In the genomic region with DNA sequence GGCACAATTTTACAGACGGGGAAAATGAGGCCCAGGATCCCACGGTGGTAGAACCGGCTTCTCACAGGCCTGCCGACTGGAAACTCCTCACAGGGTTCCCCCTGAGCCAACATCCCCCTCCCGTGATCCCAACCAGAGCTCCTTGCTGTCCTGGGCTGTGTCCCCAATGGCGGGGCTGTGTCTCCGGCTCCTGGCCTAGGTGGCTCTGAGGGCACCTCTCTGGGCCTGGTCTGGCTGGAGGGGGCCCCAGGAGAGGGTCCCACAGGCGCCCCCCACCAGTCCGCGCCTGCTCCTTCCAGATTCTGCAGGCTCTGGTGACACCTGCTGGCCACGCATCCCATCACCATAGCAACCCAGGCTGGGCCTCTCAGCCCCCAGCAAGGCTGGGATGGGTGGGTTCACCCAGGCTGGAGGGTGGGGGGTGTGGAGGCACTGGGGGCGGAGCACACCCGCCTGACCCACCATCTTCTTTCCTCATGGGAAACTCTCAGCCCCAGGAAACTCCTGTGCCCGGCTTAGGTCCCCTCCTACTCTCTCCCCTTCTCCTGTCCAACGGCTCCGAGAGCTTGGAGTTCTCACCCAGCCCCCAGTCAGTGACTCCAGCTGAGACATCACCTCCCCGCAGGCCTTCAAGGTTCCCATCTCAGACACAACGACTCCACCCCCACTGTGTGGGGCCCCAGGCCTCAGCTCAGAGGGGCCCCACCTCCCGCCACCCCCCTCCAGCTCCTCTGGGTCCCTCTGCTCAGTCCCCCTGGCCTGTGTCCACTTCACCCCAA, we compare ENCODE assay signal across 8 cellular contexts. TPM values are rescaled to one million over a fixed set of nuclear protein-coding genes. Genes with fewer than 3 reads are reported as not detected.
DNase-seq lines count a peak whose midpoint lies in the region; ATAC-seq and TF ChIP-seq lines count a peak whose summit lies in the region.

No MANE protein-coding gene starts in this region.

- no peak overlapping the region for H3K4me3 Mint-ChIP-seq in activated T-cell treated with anti-CD3 and anti-CD28 coated beads, Interleukin-2, amount 50 U/mL, for 4 hours

- no peaks in the 10 kb centered on the region for H3K4me1 Mint-ChIP-seq in activated T-cell treated with anti-CD3 and anti-CD28 coated beads, Interleukin-2, amount 50 U/mL, for 4 hours (ENCODE audit: low read depth)

- TF ChIP-seq CTCF in GM10248 (IDR thresholded peaks at IDR 0.05; ENCODE audit: control extremely low read depth, extremely low read depth, low read depth, missing control alignments) (peak; percentile 59), foreskin fibroblast (IDR thresholded peaks at IDR 0.05; ENCODE audit: low read depth, low read length) (peak; percentile 39)

- no peaks in the 10 kb centered on the region for H3K36me3 Mint-ChIP-seq in activated T-cell treated with anti-CD3 and anti-CD28 coated beads, Interleukin-2, amount 50 U/mL, for 4 hours (ENCODE audit: insufficient read depth)

- POLR2A ChIA-PET in GM10248 (lab: Yijun Ruan, JAX): interaction anchor here (0.6 kb wide), 2 partner anchors 53 to 257 kb away, joined by 3 to 4 read pairs; no protein-coding TSS in a partner anchor

- H3K4me3 ChIP-seq in foreskin fibroblast (ENCODE audit: low read depth in 1 of 2, low read length in 2 of 2): no peak overlapping the region

- peak; percentile 71 to 75 for ATAC-seq in activated T-cell treated with anti-CD3 and anti-CD28 coated beads, Interleukin-2, amount 50 U/mL, for 4 hours
- ATAC-seq in GM18861 (IDR thresholded peaks at IDR 0.05; ENCODE audit: unreplicated experiment) (no peak), GM19452 (IDR thresholded peaks at IDR 0.05; ENCODE audit: unreplicated experiment) (no peak)

- DNase-seq in GM10248 (ENCODE audit: extremely low spot score) (peak; percentile 74), NCI-H1694 treated with DMSO at 0.1 percent for 48 hours (lab: John Stamatoyannopoulos, UW) (peak; percentile 56), foreskin fibroblast (peak; percentile 19 to 70), occipital lobe (lab: John Stamatoyannopoulos, UW) (peak; percentile 24), NCI-H446 (lab: John Stamatoyannopoulos, UW) (no peak)
- peak; percentile 43 for DNase-seq in activated T-cell treated with anti-CD3 and anti-CD28 coated beads, Interleukin-2, amount 50 U/mL, for 4 hours

- H3K27me3 Mint-ChIP-seq in activated T-cell treated with anti-CD3 and anti-CD28 coated beads, Interleukin-2, amount 50 U/mL, for 4 hours (ENCODE audit: low read depth): peaks cover 2% of the 10 kb centered on the region

- CTCF ChIA-PET in GM10248 (lab: Yijun Ruan, JAX): interaction anchor here (1.1 to 2.3 kb wide), 12 partner anchors 10 to 311 kb away, joined by 3 to 11 read pairs (median 4); no protein-coding TSS in a partner anchor

- H3K9me3 Mint-ChIP-seq in activated T-cell treated with anti-CD3 and anti-CD28 coated beads, Interleukin-2, amount 50 U/mL, for 4 hours: no peaks in the 10 kb centered on the region

RNA-seq across cellular contexts. Expression of a gene that starts 27.1 kb away (rescaled TPM):
- total RNA-seq in activated T-cell treated with anti-CD3 and anti-CD28 coated beads, Interleukin-2, amount 50 U/mL, for 4 hours: 10 to 100 TPM; 45.4 to 55.2 (median 48.4) TPM
- 50.1 TPM for total RNA-seq in occipital lobe

Comparison
In these comparisons a context has a peak if more than half of its experiments do, and no peak if none do; other contexts are left out.
1. DNase-seq: peak in GM10248 (single experiment), NCI-H1694 treated with DMSO at 0.1 percent for 48 hours (single experiment), activated T-cell treated with anti-CD3 and anti-CD28 coated beads, Interleukin-2, amount 50 U/mL, for 4 hours (single experiment), foreskin fibroblast (2 of 2) and occipital lobe (single experiment); none in NCI-H446 (0 of 2).
2. ATAC-seq: peak in activated T-cell treated with anti-CD3 and anti-CD28 coated beads, Interleukin-2, amount 50 U/mL, for 4 hours (2 of 2); none in GM18861 (single experiment) and GM19452 (single experiment).